Comparison of ENCODE assay signal across 16 cellular contexts in genomic region chr13:59409651-59410200, GRCh38.
DNase-seq lines count a peak whose midpoint lies in the region; TF ChIP-seq lines count a peak whose summit lies in the region.
"Had no signal": no experiment of that assay in that cellular context is flagged by ENCODE, and none has a peak within 500 bp of the region (broad histone marks: within the 10 kb centered on the region; RNA-seq: fewer than 3 reads in every experiment).

No MANE protein-coding gene starts in this region.

- H3K27ac Mint-ChIP-seq in brain (peak overlapping the region; percentile 30 to 92 (median 82)), nephron progenitor cell (peak overlapping the region; percentile 36), type B pancreatic cell (no peak overlapping the region)
- H3K27ac Mint-ChIP-seq: immature natural killer cell had no signal

- H3K9me3 ChIP-seq in ES-I3 (ENCODE audit: control insufficient read depth, insufficient read depth, low read length) (peaks cover 11% of the 10 kb centered on the region; the same call in 1 of the 2 replicates), HUES64 (ENCODE audit: insufficient read depth, low read depth, low read length) (peaks cover 21% of the 10 kb centered on the region)

- no peak for DNase-seq in nephron progenitor cell
- DNase-seq in activated naive CD4-positive, alpha-beta T cell treated with Interleukin-2 at 50 U/mL for 16 hours: no peak
- no peak for DNase-seq in type B pancreatic cell (ENCODE audit: extremely low spot score, unreplicated experiment)
- DNase-seq in NCI-H2227 (lab: John Stamatoyannopoulos, UW; ENCODE audit: unreplicated experiment): no peak
- DNase-seq: activated CD4-positive, alpha-beta T cell treated with anti-CD3 and anti-CD28 coated beads, Interleukin-2, amount 50 U/mL, for 4 hours; activated naive CD4-positive, alpha-beta T cell treated with anti-CD3 and anti-CD28 coated beads, Interleukin-2, amount 50 U/mL, for 16 hours; AML-193; foreskin keratinocyte; immature natural killer cell; stimulated activated CD4-positive, alpha-beta T cell treated with anti-CD3 and anti-CD28 coated beads, Interleukin-4, amount 100 ng/mL, for 1 hour had no signal

- H3K27me3 ChIP-seq in HUES64 (ENCODE audit: insufficient read depth, low read length): no peaks in the 10 kb centered on the region
- H3K27me3 ChIP-seq: foreskin keratinocyte had no signal

- WGBS in HUES64: 13% methylated on average over 5 of the region's 8 CpGs

- H3K4me3 Mint-ChIP-seq in brain (peak overlapping the region in 4 of 5 experiments; percentile 22 to 59 (median 53)), nephron progenitor cell (no peak overlapping the region), type B pancreatic cell (no peak overlapping the region)
- H3K4me3 Mint-ChIP-seq: immature natural killer cell had no signal

- peaks cover 27% of the 10 kb centered on the region for H3K4me1 ChIP-seq in ES-I3 (ENCODE audit: insufficient read depth, low read length)
- H3K4me1 ChIP-seq in HUES64 (ENCODE audit: insufficient read depth, low read length): peaks cover 35% of the 10 kb centered on the region
- H3K4me1 ChIP-seq: foreskin keratinocyte had no signal

- H3K4me3 ChIP-seq in HUES64 (ENCODE audit: low read length): 0 out of 2 replicates have a peak overlapping the region, but pooled peaks have one; percentile 3
- H3K4me3 ChIP-seq: coronary artery, skin epidermis had no signal

- peaks cover 7% of the 10 kb centered on the region for H3K27me3 Mint-ChIP-seq in brain
- H3K27me3 Mint-ChIP-seq in nephron progenitor cell (ENCODE audit: low read depth, poor library complexity): peaks cover 18% of the 10 kb centered on the region
- H3K27me3 Mint-ChIP-seq in type B pancreatic cell: no peaks in the 10 kb centered on the region

- peak overlapping the region; percentile 95; the same call in 1 of the 2 replicates for H3K27ac ChIP-seq in HUES64 (ENCODE audit: low read depth, low read length)
- H3K27ac ChIP-seq: coronary artery, foreskin keratinocyte, KMS-11, skin epidermis had no signal

- H3K36me3 Mint-ChIP-seq in brain (peaks cover 22% of the 10 kb centered on the region), nephron progenitor cell (ENCODE audit: low read depth) (peaks cover 35% of the 10 kb centered on the region), type B pancreatic cell (peaks cover 10% of the 10 kb centered on the region)

- H3K36me3 ChIP-seq in ES-I3 (ENCODE audit: insufficient read depth, low read length) (0 out of 2 replicates have a peak, but pooled peaks cover 3% of the 10 kb centered on the region), HUES64 (ENCODE audit: insufficient read depth, low read length) (peaks cover 3% of the 10 kb centered on the region; the same call in 1 of the 2 replicates)

- TF ChIP-seq CTCF in brain (conservative IDR thresholded peaks at IDR 0.05): no peak
- TF ChIP-seq CTCF in nephron progenitor cell (IDR thresholded peaks at IDR 0.05): no peak
- no peak for TF ChIP-seq CTCF in type B pancreatic cell (conservative IDR thresholded peaks at IDR 0.05)

- H3K9me3 Mint-ChIP-seq in brain: peaks cover 21 to 30% (median 28%) of the 10 kb centered on the region in 5 experiments
- H3K9me3 Mint-ChIP-seq in nephron progenitor cell: peaks cover 37% of the 10 kb centered on the region
- peaks cover 29% of the 10 kb centered on the region for H3K9me3 Mint-ChIP-seq in type B pancreatic cell

- H3K4me1 Mint-ChIP-seq in brain (peaks cover 34% of the 10 kb centered on the region), nephron progenitor cell (peaks cover 37% of the 10 kb centered on the region), type B pancreatic cell (ENCODE audit: unreplicated experiment) (peaks cover 3% of the 10 kb centered on the region)
- H3K4me1 Mint-ChIP-seq: immature natural killer cell had no signal

- H3K9ac ChIP-seq in ES-I3 (ENCODE audit: low read depth, low read length) (0 out of 2 replicates have a peak overlapping the region, but pooled peaks have one; percentile 4), HUES64 (ENCODE audit: low read depth, low read length) (peak overlapping the region; percentile 49; the same call in 1 of the 2 replicates)
- H3K9ac ChIP-seq: KMS-11 had no signal

Comparison
In these comparisons a context has a peak if more than half of its experiments do, and no peak if none do; other contexts are left out.
1. H3K4me3 Mint-ChIP-seq: peak in brain (4 of 5); none in nephron progenitor cell (single experiment) and type B pancreatic cell (single experiment).